1 cellular context compared by ENCODE assay signal in the genomic region with DNA sequence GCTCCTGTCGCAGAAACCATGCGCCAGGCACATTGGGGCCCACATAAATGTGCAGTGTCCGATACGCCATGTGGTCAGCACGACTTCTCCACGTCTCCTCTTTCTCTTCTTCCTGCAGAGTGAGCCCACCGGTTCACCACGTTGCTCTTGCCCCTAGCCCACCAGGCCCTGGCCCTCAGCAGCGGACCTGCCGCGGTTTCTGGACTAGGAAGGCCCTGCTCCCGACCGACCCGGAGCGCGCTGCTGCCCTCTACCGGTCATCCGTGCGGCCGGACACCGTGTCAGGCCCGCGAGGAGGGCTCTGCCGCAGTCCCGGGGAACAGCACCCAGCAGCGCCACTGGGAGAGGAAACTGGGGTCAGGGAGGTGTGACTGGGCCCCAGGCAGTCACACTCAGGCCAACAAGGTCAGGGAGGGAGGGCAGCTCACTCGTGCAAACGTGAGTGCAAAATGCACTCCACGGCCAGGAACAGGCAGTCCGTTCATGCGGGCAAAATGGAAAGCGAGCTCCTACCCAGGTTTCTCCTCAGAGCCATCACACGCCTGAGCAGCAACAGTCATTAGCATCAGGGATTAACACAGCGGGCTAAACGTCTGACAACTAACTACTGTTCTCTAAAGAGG.
TF ChIP-seq lines count a peak whose summit lies in the region.

No MANE protein-coding gene starts in this region.

TF ChIP-seq in SK-N-SH treated with all-trans-retinoic acid at 6 μM for 48 hours, 23 proteins besides CTCF, POLR2A, EP300 and RAD21 (continued from another document):
- TF ChIP-seq, protein P1, sequence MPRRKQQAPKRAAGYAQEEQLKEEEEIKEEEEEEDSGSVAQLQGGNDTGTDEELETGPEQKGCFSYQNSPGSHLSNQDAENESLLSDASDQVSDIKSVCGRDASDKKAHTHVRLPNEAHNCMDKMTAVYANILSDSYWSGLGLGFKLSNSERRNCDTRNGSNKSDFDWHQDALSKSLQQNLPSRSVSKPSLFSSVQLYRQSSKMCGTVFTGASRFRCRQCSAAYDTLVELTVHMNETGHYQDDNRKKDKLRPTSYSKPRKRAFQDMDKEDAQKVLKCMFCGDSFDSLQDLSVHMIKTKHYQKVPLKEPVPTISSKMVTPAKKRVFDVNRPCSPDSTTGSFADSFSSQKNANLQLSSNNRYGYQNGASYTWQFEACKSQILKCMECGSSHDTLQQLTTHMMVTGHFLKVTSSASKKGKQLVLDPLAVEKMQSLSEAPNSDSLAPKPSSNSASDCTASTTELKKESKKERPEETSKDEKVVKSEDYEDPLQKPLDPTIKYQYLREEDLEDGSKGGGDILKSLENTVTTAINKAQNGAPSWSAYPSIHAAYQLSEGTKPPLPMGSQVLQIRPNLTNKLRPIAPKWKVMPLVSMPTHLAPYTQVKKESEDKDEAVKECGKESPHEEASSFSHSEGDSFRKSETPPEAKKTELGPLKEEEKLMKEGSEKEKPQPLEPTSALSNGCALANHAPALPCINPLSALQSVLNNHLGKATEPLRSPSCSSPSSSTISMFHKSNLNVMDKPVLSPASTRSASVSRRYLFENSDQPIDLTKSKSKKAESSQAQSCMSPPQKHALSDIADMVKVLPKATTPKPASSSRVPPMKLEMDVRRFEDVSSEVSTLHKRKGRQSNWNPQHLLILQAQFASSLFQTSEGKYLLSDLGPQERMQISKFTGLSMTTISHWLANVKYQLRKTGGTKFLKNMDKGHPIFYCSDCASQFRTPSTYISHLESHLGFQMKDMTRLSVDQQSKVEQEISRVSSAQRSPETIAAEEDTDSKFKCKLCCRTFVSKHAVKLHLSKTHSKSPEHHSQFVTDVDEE (CRISPR knock-in tag; IDR thresholded peaks at IDR 0.05) = no peak
- TF ChIP-seq TOX (CRISPR knock-in tag; IDR thresholded peaks at IDR 0.05; ENCODE audit: borderline replicate concordance) = no peak
